In genomic region chr7:75696263-75697037, GRCh38 we compare ENCODE assay signal across 23 cellular contexts.
"Had no signal": no experiment of that assay in that cellular context is flagged by ENCODE, and none has a peak within 500 bp of the region (broad histone marks: within the 10 kb centered on the region; RNA-seq: fewer than 3 reads in every experiment).

No MANE protein-coding gene starts in this region.

- H3K36me3 Mint-ChIP-seq: activated naive CD8-positive, alpha-beta T cell; neural progenitor cell had no signal

- H3K4me1 Mint-ChIP-seq: activated CD4-positive, alpha-beta T cell treated with anti-CD3 and anti-CD28 coated beads for 36 hours; neural progenitor cell had no signal

- H3K27ac Mint-ChIP-seq: activated B cell treated with CpG ODN at 0.5 μM for 24 hours; activated CD4-positive, alpha-beta T cell treated with anti-CD3 and anti-CD28 coated beads for 36 hours; activated naive CD8-positive, alpha-beta T cell; activated T-helper 2 cell treated with anti-CD3 and anti-CD28 coated beads, Interferon-gamma antibody, Interleukin-2, Interleukin-4, amounts not matched to agents 10 μg/mL and 5 μg/mL and 100 μg/mL, durations not matched to agents 14 hours and 24 hours and 36 hours; neural progenitor cell; progenitor cell of endocrine pancreas had no signal

- ATAC-seq: activated CD4-positive, alpha-beta T cell treated with anti-CD3 and anti-CD28 coated beads for 36 hours; activated T-cell treated with anti-CD3 and anti-CD28 coated beads, Interleukin-2, amount 50 U/mL, for 4 hours; foreskin keratinocyte; naive thymus-derived CD4-positive, alpha-beta T cell had no signal

- DNase-seq: activated B cell treated with CpG ODN at 0.5 μM for 24 hours; activated CD4-positive, alpha-beta T cell treated with anti-CD3 and anti-CD28 coated beads for 36 hours; activated CD4-positive, alpha-beta T cell treated with anti-CD3 and anti-CD28 coated beads, Interleukin-2, amount 50 U/mL, for 48 hours; activated CD8-positive, alpha-beta memory T cell treated with anti-CD3 and anti-CD28 coated beads, Interleukin-2, amount 50 U/mL, for 48 hours; activated naive CD4-positive, alpha-beta T cell; activated T-cell treated with anti-CD3 and anti-CD28 coated beads, Interleukin-2, amount 50 U/mL, for 4 hours; adrenal gland; brain microvascular endothelial cell; central memory CD4-positive, alpha-beta T cell; dermis blood vessel endothelial cell; effector CD8-positive, alpha-beta T cell; foreskin keratinocyte; kidney; naive thymus-derived CD4-positive, alpha-beta T cell; retina; stimulated activated CD4-positive, alpha-beta T cell treated with anti-CD3 and anti-CD28 coated beads, Interleukin-4, amount 100 ng/mL, for 4 hours; stomach; T1000; trophoblast cell had no signal

- H3K27me3 Mint-ChIP-seq: activated B cell treated with CpG ODN at 0.5 μM for 24 hours; activated naive CD8-positive, alpha-beta T cell; progenitor cell of endocrine pancreas had no signal

- H3K9me3 Mint-ChIP-seq: activated B cell treated with CpG ODN at 0.5 μM for 24 hours; activated T-cell treated with anti-CD3 and anti-CD28 coated beads, Interleukin-2, amount 50 U/mL, for 4 hours; activated T-helper 2 cell treated with anti-CD3 and anti-CD28 coated beads, Interferon-gamma antibody, Interleukin-2, Interleukin-4, amounts not matched to agents 10 μg/mL and 5 μg/mL and 100 μg/mL, durations not matched to agents 14 hours and 24 hours and 36 hours; neural progenitor cell had no signal

- H3K4me3 Mint-ChIP-seq: activated B cell treated with CpG ODN at 0.5 μM for 24 hours; activated CD4-positive, alpha-beta T cell treated with anti-CD3 and anti-CD28 coated beads for 36 hours; activated naive CD8-positive, alpha-beta T cell; activated T-cell treated with anti-CD3 and anti-CD28 coated beads, Interleukin-2, amount 50 U/mL, for 4 hours; naive thymus-derived CD4-positive, alpha-beta T cell; neural progenitor cell had no signal
